8 cellular contexts compared by ENCODE assay signal in the genomic region with DNA sequence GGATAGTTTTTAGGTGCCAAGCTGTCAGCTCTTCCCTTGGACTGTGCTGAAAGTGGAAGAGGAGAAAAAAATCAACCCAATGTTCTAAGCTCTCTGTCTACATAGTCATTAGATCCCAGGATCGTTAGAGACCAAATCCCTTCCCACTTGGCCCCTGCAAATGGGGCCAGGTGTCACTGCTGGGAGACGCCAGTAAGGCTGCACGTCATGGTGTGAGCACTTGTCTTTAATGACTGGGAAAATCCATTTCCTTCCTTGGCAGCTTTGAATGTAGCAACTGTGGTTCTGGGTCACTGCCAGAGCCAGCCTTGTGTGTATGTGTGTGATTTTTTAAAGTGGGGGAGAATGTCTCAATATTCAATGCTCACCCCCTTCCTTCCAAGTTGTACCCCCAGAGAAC. TPM values are rescaled to one million over a fixed set of nuclear protein-coding genes. Genes with fewer than 3 reads are reported as not detected.
DNase-seq lines count a peak whose midpoint lies in the region; ATAC-seq and TF ChIP-seq lines count a peak whose summit lies in the region.

No MANE protein-coding gene starts in this region.

- H3K4me3 ChIP-seq in OCI-LY7 (ENCODE audit: low read depth, low read length, poor library complexity, severe bottlenecking) = no peak overlapping the region
- no peak overlapping the region for H3K4me3 ChIP-seq in coronary artery

- H3K9me3 ChIP-seq in OCI-LY7 (ENCODE audit: low read length) = no peaks in the 10 kb centered on the region

- CTCF ChIA-PET in OCI-LY7 (lab: Charles Lee; ENCODE audit: unreplicated experiment) = interaction anchor here (0.7 kb wide), 1 partner anchor 104 kb away, joined by 4 read pairs; no protein-coding TSS in a partner anchor

- no peaks in the 10 kb centered on the region for H3K9me2 ChIP-seq in OCI-LY7 (ENCODE audit: insufficient read depth, low read length)

- DNase-seq in DMS79 (lab: John Stamatoyannopoulos, UW) (peak; percentile 85), OCI-LY7 (ENCODE audit: low spot score) (no peak), left colon (peak in 1 of 2 donors; percentile 25), AG08395 (ENCODE audit: low spot score) (no peak), coronary artery (ENCODE audit: low spot score) (no peak), GM19240 (ENCODE audit: insufficient read length, low spot score) (no peak), NOMO-1 (lab: John Stamatoyannopoulos, UW; ENCODE audit: unreplicated experiment in 2 of 2) (no peak)

- ATAC-seq in HG02938 (IDR thresholded peaks at IDR 0.05; ENCODE audit: unreplicated experiment) (peak; percentile 13), left colon (peak; percentile 51)

- TF ChIP-seq CTCF in OCI-LY7 (conservative IDR thresholded peaks at IDR 0.05; ENCODE audit: low read length) (no peak), coronary artery (IDR thresholded peaks at IDR 0.05) (no peak)

- POLR2A ChIA-PET in OCI-LY7 (lab: Charles Lee) = no interaction called here

- intact Hi-C loops in OCI-LY7 (cut with micrococcal nuclease; ENCODE audit: unreplicated experiment) = no loop called here
- intact Hi-C loops in left colon (cut with DNase I, micrococcal nuclease) = no loop called here

- peaks cover 33% of the 10 kb centered on the region for H3K4me1 ChIP-seq in OCI-LY7 (ENCODE audit: insufficient read depth, low read length, poor library complexity, severe bottlenecking)

- peak overlapping the region; percentile 45 for H3K4me2 ChIP-seq in OCI-LY7 (ENCODE audit: low read length)

- no peaks in the 10 kb centered on the region for H3K79me2 ChIP-seq in OCI-LY7 (ENCODE audit: insufficient read depth, low read depth, low read length)

- H4K20me1 ChIP-seq in OCI-LY7 (ENCODE audit: insufficient read depth, low read length) = no peaks in the 10 kb centered on the region

- BruUV-seq in OCI-LY7 (replicated peaks; lab: Mats Ljungman, UMichigan) = no TSS peak

- H2AFZ ChIP-seq in OCI-LY7 (ENCODE audit: low read length) = no peak overlapping the region

- no peaks in the 10 kb centered on the region for H3K36me3 ChIP-seq in OCI-LY7 (ENCODE audit: insufficient read depth, low read length)

- H3K27ac ChIP-seq in OCI-LY7 (ENCODE audit: low read depth, low read length, poor library complexity, severe bottlenecking) (no peak overlapping the region), coronary artery (no peak overlapping the region)

RNA-seq across cellular contexts. Expression of gene MAN1C1, which starts 59.9 kb away (rescaled TPM):
- total RNA-seq in OCI-LY7 (2014; rRNA removed; shearing (Covaris generic)) = 2.4 and 3.0 TPM in 2 replicates
- total RNA-seq in OCI-LY7 (2022) (4.6 and 4.9 TPM in 2 replicates), left colon (1 to 10 TPM; 1.7 to 6.0 TPM)
